ENCODE assay signal across 9 cellular contexts in genomic region chr5:16043349-16043748, GRCh38.
"Had no signal": no experiment of that assay in that cellular context is flagged by ENCODE, and none has a peak within 500 bp of the region (broad histone marks: within the 10 kb centered on the region; RNA-seq: fewer than 3 reads in every experiment).

No MANE protein-coding gene starts in this region.

- H3K36me3 ChIP-seq: HAP-1 had no signal

- H3K9ac ChIP-seq: GM23248 had no signal

- H3K4me1 ChIP-seq: HAP-1 had no signal

- H3K4me2 ChIP-seq: GM23338 had no signal

- H3K4me3 ChIP-seq: GM23248, GM23338, HAP-1 had no signal

- DNase-seq: GM23248, GOT3, H7, H9, HCEC 1CT, HFFc6 had no signal

- ATAC-seq: GM23338, HCT116 had no signal

- H3K27ac ChIP-seq: GM23248 had no signal

- H2AFZ ChIP-seq: GM23248, GM23338 had no signal

- H3K9me3 ChIP-seq: HAP-1 had no signal
